1 cellular context compared by ENCODE assay signal in the genomic region with DNA sequence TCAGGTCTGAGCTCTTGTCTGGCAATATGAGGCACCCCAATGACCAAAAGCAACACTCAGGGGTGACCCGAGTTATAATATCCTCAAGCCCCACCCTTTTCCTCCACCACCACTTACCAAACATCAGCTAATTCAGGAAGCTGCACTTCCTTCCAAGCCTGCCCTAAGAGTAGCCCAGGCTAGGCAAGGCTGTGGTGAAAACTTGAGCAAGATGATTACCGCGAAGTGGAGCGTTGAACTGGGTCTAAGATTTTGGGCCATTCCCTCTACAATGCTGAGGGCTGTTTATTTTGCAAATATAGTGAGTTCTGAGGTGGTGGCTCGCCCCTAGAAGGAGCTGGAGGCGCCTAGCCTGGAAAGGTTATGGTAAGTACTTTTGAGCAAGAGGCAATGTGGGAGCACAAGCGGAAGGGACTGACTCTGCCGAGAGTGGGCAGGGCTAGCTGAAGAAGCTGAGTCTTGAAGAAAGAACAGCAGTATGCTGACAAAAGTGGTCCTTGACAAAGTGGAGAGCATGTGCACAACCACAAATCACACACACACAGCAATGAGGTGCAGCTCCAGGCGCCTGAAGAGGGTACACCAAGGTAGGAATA.
TF ChIP-seq lines count a peak whose summit lies in the region.

A gene with protein sequence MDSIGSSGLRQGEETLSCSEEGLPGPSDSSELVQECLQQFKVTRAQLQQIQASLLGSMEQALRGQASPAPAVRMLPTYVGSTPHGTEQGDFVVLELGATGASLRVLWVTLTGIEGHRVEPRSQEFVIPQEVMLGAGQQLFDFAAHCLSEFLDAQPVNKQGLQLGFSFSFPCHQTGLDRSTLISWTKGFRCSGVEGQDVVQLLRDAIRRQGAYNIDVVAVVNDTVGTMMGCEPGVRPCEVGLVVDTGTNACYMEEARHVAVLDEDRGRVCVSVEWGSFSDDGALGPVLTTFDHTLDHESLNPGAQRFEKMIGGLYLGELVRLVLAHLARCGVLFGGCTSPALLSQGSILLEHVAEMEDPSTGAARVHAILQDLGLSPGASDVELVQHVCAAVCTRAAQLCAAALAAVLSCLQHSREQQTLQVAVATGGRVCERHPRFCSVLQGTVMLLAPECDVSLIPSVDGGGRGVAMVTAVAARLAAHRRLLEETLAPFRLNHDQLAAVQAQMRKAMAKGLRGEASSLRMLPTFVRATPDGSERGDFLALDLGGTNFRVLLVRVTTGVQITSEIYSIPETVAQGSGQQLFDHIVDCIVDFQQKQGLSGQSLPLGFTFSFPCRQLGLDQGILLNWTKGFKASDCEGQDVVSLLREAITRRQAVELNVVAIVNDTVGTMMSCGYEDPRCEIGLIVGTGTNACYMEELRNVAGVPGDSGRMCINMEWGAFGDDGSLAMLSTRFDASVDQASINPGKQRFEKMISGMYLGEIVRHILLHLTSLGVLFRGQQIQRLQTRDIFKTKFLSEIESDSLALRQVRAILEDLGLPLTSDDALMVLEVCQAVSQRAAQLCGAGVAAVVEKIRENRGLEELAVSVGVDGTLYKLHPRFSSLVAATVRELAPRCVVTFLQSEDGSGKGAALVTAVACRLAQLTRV (minus strand): TSS at position 51 of the 596 bp plus-strand sequence. CDS start 3,187 bp downstream, outside the sequence.

TF ChIP-seq in WTC11, 78 proteins besides CTCF, POLR2A, EP300 and RAD21 (continued from another document):
- TF ChIP-seq, protein P1, sequence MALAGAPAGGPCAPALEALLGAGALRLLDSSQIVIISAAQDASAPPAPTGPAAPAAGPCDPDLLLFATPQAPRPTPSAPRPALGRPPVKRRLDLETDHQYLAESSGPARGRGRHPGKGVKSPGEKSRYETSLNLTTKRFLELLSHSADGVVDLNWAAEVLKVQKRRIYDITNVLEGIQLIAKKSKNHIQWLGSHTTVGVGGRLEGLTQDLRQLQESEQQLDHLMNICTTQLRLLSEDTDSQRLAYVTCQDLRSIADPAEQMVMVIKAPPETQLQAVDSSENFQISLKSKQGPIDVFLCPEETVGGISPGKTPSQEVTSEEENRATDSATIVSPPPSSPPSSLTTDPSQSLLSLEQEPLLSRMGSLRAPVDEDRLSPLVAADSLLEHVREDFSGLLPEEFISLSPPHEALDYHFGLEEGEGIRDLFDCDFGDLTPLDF (CRISPR knock-in tag; IDR thresholded peaks at IDR 0.05), result no peak
- TF ChIP-seq, protein P2, sequence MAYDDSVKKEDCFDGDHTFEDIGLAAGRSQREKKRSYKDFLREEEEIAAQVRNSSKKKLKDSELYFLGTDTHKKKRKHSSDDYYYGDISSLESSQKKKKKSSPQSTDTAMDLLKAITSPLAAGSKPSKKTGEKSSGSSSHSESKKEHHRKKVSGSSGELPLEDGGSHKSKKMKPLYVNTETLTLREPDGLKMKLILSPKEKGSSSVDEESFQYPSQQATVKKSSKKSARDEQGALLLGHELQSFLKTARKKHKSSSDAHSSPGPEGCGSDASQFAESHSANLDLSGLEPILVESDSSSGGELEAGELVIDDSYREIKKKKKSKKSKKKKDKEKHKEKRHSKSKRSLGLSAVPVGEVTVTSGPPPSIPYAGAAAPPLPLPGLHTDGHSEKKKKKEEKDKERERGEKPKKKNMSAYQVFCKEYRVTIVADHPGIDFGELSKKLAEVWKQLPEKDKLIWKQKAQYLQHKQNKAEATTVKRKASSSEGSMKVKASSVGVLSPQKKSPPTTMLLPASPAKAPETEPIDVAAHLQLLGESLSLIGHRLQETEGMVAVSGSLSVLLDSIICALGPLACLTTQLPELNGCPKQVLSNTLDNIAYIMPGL (CRISPR knock-in tag; IDR thresholded peaks at IDR 0.05), result no peak
- TF ChIP-seq MYBL2 (CRISPR knock-in tag; IDR thresholded peaks at IDR 0.05) (no peak), TEAD1 (CRISPR knock-in tag; IDR thresholded peaks at IDR 0.05) (no peak), SMAD4 (CRISPR knock-in tag; IDR thresholded peaks at IDR 0.05) (no peak), ZNF317 (CRISPR knock-in tag; IDR thresholded peaks at IDR 0.05; ENCODE audit: borderline replicate concordance, low read depth) (no peak), ZNF396 (CRISPR knock-in tag; IDR thresholded peaks at IDR 0.05; ENCODE audit: borderline replicate concordance) (no peak), ETV6 (CRISPR knock-in tag; IDR thresholded peaks at IDR 0.05) (no peak), NFATC4 (CRISPR knock-in tag; IDR thresholded peaks at IDR 0.05) (no peak), MXD4 (CRISPR knock-in tag; IDR thresholded peaks at IDR 0.05; ENCODE audit: borderline replicate concordance) (no peak), ZNF121 (CRISPR knock-in tag; IDR thresholded peaks at IDR 0.05) (no peak)
- TF ChIP-seq, protein P3, sequence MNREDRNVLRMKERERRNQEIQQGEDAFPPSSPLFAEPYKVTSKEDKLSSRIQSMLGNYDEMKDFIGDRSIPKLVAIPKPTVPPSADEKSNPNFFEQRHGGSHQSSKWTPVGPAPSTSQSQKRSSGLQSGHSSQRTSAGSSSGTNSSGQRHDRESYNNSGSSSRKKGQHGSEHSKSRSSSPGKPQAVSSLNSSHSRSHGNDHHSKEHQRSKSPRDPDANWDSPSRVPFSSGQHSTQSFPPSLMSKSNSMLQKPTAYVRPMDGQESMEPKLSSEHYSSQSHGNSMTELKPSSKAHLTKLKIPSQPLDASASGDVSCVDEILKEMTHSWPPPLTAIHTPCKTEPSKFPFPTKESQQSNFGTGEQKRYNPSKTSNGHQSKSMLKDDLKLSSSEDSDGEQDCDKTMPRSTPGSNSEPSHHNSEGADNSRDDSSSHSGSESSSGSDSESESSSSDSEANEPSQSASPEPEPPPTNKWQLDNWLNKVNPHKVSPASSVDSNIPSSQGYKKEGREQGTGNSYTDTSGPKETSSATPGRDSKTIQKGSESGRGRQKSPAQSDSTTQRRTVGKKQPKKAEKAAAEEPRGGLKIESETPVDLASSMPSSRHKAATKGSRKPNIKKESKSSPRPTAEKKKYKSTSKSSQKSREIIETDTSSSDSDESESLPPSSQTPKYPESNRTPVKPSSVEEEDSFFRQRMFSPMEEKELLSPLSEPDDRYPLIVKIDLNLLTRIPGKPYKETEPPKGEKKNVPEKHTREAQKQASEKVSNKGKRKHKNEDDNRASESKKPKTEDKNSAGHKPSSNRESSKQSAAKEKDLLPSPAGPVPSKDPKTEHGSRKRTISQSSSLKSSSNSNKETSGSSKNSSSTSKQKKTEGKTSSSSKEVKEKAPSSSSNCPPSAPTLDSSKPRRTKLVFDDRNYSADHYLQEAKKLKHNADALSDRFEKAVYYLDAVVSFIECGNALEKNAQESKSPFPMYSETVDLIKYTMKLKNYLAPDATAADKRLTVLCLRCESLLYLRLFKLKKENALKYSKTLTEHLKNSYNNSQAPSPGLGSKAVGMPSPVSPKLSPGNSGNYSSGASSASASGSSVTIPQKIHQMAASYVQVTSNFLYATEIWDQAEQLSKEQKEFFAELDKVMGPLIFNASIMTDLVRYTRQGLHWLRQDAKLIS (CRISPR knock-in tag; IDR thresholded peaks at IDR 0.05; ENCODE audit: borderline replicate concordance), result no peak
TF ChIP-seq in WTC11: peak in this region for 0.
